ENCODE assay signal across 8 cellular contexts in the genomic region with DNA sequence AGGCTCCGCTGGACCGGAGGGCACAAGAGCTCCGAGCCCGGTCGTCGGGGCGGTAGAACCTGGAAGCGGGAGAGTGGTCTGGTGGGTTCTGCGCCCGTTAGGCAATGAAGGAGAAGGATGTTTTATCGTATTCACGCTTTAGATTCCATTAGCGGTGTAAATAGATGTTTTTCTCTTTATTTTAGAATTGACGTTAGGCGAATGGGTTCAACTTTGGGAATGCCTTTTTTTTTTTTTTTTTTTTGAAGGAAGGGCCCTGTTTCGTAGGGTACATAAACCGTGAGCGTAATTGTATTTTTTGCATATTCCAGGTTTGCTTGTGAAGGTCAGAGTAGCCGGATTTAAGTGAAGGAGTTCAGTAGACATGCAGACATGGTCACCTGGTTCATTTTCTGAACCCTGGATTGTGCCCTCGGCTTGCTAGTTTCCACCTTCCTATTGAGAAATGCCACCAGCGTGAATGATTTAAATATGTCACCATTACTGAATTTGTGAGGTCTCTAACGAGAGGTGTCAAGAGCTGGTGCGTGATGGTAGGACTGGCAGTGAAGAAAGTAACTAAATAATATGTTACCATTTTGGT. TPM values are rescaled to one million over a fixed set of nuclear protein-coding genes. Genes with fewer than 3 reads are reported as not detected.
DNase-seq lines count a peak whose midpoint lies in the region; ATAC-seq lines count a peak whose summit lies in the region.

No MANE protein-coding gene starts in this region.

- H3K9me3 Mint-ChIP-seq in T-helper 2 cell treated with Interferon-gamma antibody and Interleukin-4, amounts not matched to agents 5 μg/mL and 100 μg/mL, for 36 hours: no peaks in the 10 kb centered on the region
- H3K9me3 Mint-ChIP-seq in activated CD4-positive, alpha-beta memory T cell treated with anti-CD3 and anti-CD28 coated beads for 36 hours: no peaks in the 10 kb centered on the region

- peaks cover 17% of the 10 kb centered on the region for H3K4me1 Mint-ChIP-seq in T-helper 2 cell treated with Interferon-gamma antibody and Interleukin-4, amounts not matched to agents 5 μg/mL and 100 μg/mL, for 36 hours (ENCODE audit: low read depth)
- H3K4me1 Mint-ChIP-seq in activated CD4-positive, alpha-beta memory T cell treated with anti-CD3 and anti-CD28 coated beads for 36 hours (ENCODE audit: low read depth): peaks cover 30% of the 10 kb centered on the region

- ATAC-seq in HG03439 (IDR thresholded peaks at IDR 0.05; ENCODE audit: unreplicated experiment): no peak

- H3K4me1 ChIP-seq in iPS-18a (ENCODE audit: control insufficient read depth, low read depth, low read length): peaks cover 4% of the 10 kb centered on the region

- POLR2A ChIA-PET in activated CD4-positive, alpha-beta memory T cell treated with anti-CD3 and anti-CD28 coated beads for 36 hours (lab: Charles Lee): interaction anchor here (0.8 to 2.5 kb wide), 7 partner anchors 11 to 306 kb away, joined by 3 to 28 read pairs (median 3); partner anchors contain the start of genes MON1A and UBA7

- peak overlapping the region; percentile 87 for H3K9ac ChIP-seq in iPS-18a (ENCODE audit: low read length)

- no peaks in the 10 kb centered on the region for H3K27me3 Mint-ChIP-seq in T-helper 2 cell treated with Interferon-gamma antibody and Interleukin-4, amounts not matched to agents 5 μg/mL and 100 μg/mL, for 36 hours (ENCODE audit: low read depth)
- no peaks in the 10 kb centered on the region for H3K27me3 Mint-ChIP-seq in activated CD4-positive, alpha-beta memory T cell treated with anti-CD3 and anti-CD28 coated beads for 36 hours

- no peaks in the 10 kb centered on the region for H3K9me3 ChIP-seq in iPS-18a (ENCODE audit: control insufficient read depth, low read depth, low read length)

- H3K4me3 Mint-ChIP-seq in T-helper 2 cell treated with Interferon-gamma antibody and Interleukin-4, amounts not matched to agents 5 μg/mL and 100 μg/mL, for 36 hours: peak overlapping the region; percentile 96
- peak overlapping the region; percentile 88 for H3K4me3 Mint-ChIP-seq in activated CD4-positive, alpha-beta memory T cell treated with anti-CD3 and anti-CD28 coated beads for 36 hours

- no peak for DNase-seq in T-helper 2 cell treated with Interferon-gamma antibody and Interleukin-4, amounts not matched to agents 5 μg/mL and 100 μg/mL, for 36 hours (ENCODE audit: low spot score)
- DNase-seq in T-helper 2 cell (no peak), substantia nigra (lab: John Stamatoyannopoulos, UW) (no peak), AG08396 (ENCODE audit: low spot score) (no peak)
- no peak for DNase-seq in activated CD4-positive, alpha-beta memory T cell treated with anti-CD3 and anti-CD28 coated beads for 36 hours
- DNase-seq in stimulated activated CD4-positive, alpha-beta T cell treated with anti-CD3 and anti-CD28 coated beads, Interleukin-4, amount 100 ng/mL, for 24 hours: no peak

- no peaks in the 10 kb centered on the region for H3K27me3 ChIP-seq in iPS-18a (ENCODE audit: control insufficient read depth, insufficient read depth, low read length)

- H3K36me3 Mint-ChIP-seq in T-helper 2 cell treated with Interferon-gamma antibody and Interleukin-4, amounts not matched to agents 5 μg/mL and 100 μg/mL, for 36 hours (ENCODE audit: low read depth): peaks cover 23% of the 10 kb centered on the region
- H3K36me3 Mint-ChIP-seq in activated CD4-positive, alpha-beta memory T cell treated with anti-CD3 and anti-CD28 coated beads for 36 hours: peaks cover 12% of the 10 kb centered on the region

- intact Hi-C loops in activated CD4-positive, alpha-beta memory T cell treated with anti-CD3 and anti-CD28 coated beads for 36 hours (cut with micrococcal nuclease): loop anchor here (1.0 kb wide), 2 partner anchors 11 to 148 kb away; partner anchors contain the start of genes MON1A and RBM5

- H3K36me3 ChIP-seq in iPS-18a (ENCODE audit: control insufficient read depth, low read depth, low read length): no peaks in the 10 kb centered on the region

- H3K4me3 ChIP-seq in iPS-18a (ENCODE audit: low read length): peak overlapping the region; percentile 91

- H3K27ac ChIP-seq in iPS-18a (ENCODE audit: low read length) (peak overlapping the region; percentile 9), substantia nigra (ENCODE audit: low read depth, low read length, poor library complexity, severe bottlenecking) (peak overlapping the region; percentile 93)

- H3K27ac Mint-ChIP-seq in T-helper 2 cell treated with Interferon-gamma antibody and Interleukin-4, amounts not matched to agents 5 μg/mL and 100 μg/mL, for 36 hours: peak overlapping the region; percentile 96
- peak overlapping the region; percentile 90 for H3K27ac Mint-ChIP-seq in activated CD4-positive, alpha-beta memory T cell treated with anti-CD3 and anti-CD28 coated beads for 36 hours

- CTCF ChIA-PET in activated CD4-positive, alpha-beta memory T cell treated with anti-CD3 and anti-CD28 coated beads for 36 hours (lab: Charles Lee): interaction anchor here (0.7 to 2.1 kb wide), 5 partner anchors 11 to 401 kb away, joined by 4 to 18 read pairs (median 5); partner anchors contain the start of genes INKA1 and MON1A

RNA-seq across cellular contexts. Expression of gene RBM6, which starts 0.8 kb away (rescaled TPM):
- 10 to 100 TPM; 73.5 to 83.7 TPM for total RNA-seq in activated CD4-positive, alpha-beta memory T cell treated with anti-CD3 and anti-CD28 coated beads for 36 hours

RNA-seq across cellular contexts. Expression of gene MON1A, which starts 11.1 kb away (rescaled TPM):
- total RNA-seq in activated CD4-positive, alpha-beta memory T cell treated with anti-CD3 and anti-CD28 coated beads for 36 hours: 1 to 10 TPM; 6.3 to 7.8 TPM

RNA-seq across cellular contexts. Expression of gene MST1R, which starts 37.1 kb away (rescaled TPM):
- under 1 TPM; 0.39 to 0.93 TPM for total RNA-seq in activated CD4-positive, alpha-beta memory T cell treated with anti-CD3 and anti-CD28 coated beads for 36 hours
